In the genomic region with DNA sequence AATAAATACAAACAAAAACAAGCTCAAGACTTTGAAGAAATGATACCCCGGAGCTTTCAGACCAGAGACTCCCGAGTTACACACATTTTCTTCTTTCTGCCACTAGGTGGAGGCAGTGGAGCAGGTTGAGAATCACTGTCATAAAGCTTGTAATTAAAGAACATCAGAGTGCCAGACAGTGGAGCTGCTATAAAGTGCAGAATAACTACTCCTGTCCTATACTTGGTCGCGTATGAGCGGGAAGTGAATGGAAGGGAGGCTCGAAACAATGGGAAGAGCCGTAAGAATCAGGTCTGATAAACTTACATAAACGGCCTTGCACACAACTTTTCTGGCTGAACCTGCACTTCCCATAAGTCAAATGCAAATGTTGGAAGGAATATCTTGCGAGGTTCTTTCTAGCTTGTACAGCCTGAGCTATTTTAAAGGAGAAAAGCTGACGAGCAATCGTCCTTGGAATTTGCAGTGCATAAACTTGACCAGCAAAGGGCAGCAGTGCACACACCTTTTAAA, we compare ENCODE assay signal across 8 cellular contexts.
DNase-seq lines count a peak whose midpoint lies in the region; ATAC-seq and TF ChIP-seq lines count a peak whose summit lies in the region.

No MANE protein-coding gene starts in this region.

- peak overlapping the region in 2 of 4 donors; percentile 23 to 26 for H3K4me3 ChIP-seq in sigmoid colon
- H3K4me3 ChIP-seq in H7 (ENCODE audit: insufficient read depth, low read depth, low read length), result no peak overlapping the region

- H3K9me3 ChIP-seq in sigmoid colon, result no peaks in the 10 kb centered on the region

- DNase-seq in NCI-H524 (lab: John Stamatoyannopoulos, UW) (peak; percentile 24 to 62), NCI-H524 treated with DMSO at 0.1 percent for 48 hours (lab: John Stamatoyannopoulos, UW) (no peak), NCI-H460 (ENCODE audit: extremely low read depth, low read depth) (peak; percentile 66), left ventricle myocardium superior (no peak), sigmoid colon (no peak), H7 (no peak)
- peak; percentile 14 for DNase-seq in activated naive CD8-positive, alpha-beta T cell treated with anti-CD3 and anti-CD28 coated beads for 36 hours

- no peak overlapping the region for H3K4me3 Mint-ChIP-seq in activated naive CD8-positive, alpha-beta T cell treated with anti-CD3 and anti-CD28 coated beads for 36 hours

- no peak for TF ChIP-seq EP300 in sigmoid colon (IDR thresholded peaks at IDR 0.05)

- no peak for TF ChIP-seq POLR2A in sigmoid colon (IDR thresholded peaks at IDR 0.05)

- no peaks in the 10 kb centered on the region for H3K36me3 ChIP-seq in sigmoid colon
- no peaks in the 10 kb centered on the region for H3K36me3 ChIP-seq in H7 (replicated peaks; ENCODE audit: control insufficient read depth, insufficient read depth, low read length)

- 2 to 7% methylated on average over 11 of the region's 11 CpGs for WGBS in sigmoid colon, 2 donors

- H3K27ac Mint-ChIP-seq in activated naive CD8-positive, alpha-beta T cell treated with anti-CD3 and anti-CD28 coated beads for 36 hours, result no peak overlapping the region

- no peaks in the 10 kb centered on the region for H3K36me3 Mint-ChIP-seq in activated naive CD8-positive, alpha-beta T cell treated with anti-CD3 and anti-CD28 coated beads for 36 hours

- H3K27me3 Mint-ChIP-seq in activated naive CD8-positive, alpha-beta T cell treated with anti-CD3 and anti-CD28 coated beads for 36 hours, result peaks cover 6% of the 10 kb centered on the region

- H3K4me1 ChIP-seq in sigmoid colon, result peaks cover 0 to 7% (median 3%) of the 10 kb centered on the region in 4 donors

- H3K9me3 Mint-ChIP-seq in activated naive CD8-positive, alpha-beta T cell treated with anti-CD3 and anti-CD28 coated beads for 36 hours, result no peaks in the 10 kb centered on the region

- intact Hi-C loops in left ventricle myocardium superior (cut with micrococcal nuclease) (no loop called here), sigmoid colon (cut with DNase I) (no loop called here)

- H3K4me1 Mint-ChIP-seq in activated naive CD8-positive, alpha-beta T cell treated with anti-CD3 and anti-CD28 coated beads for 36 hours, result no peaks in the 10 kb centered on the region

- TF ChIP-seq CTCF in sigmoid colon (IDR thresholded peaks at IDR 0.05), result peak; percentile 15 to 82 (median 65)

- ATAC-seq in HG02840 (IDR thresholded peaks at IDR 0.05; ENCODE audit: low FRiP score, unreplicated experiment) (peak; percentile 63), left ventricle myocardium superior (peak; percentile 89)

- H3K27ac ChIP-seq in sigmoid colon, result peak overlapping the region in 1 of 4 donors; percentile 52

- H3K27me3 ChIP-seq in sigmoid colon, result no peaks in the 10 kb centered on the region
- H3K27me3 ChIP-seq in H7 (ENCODE audit: control insufficient read depth, insufficient read depth, low read length), result no peaks in the 10 kb centered on the region

Comparison
In these comparisons a context has a peak if more than half of its experiments do, and no peak if none do; other contexts are left out.
1. DNase-seq: peak in NCI-H524 (2 of 2), NCI-H460 (single experiment) and activated naive CD8-positive, alpha-beta T cell treated with anti-CD3 and anti-CD28 coated beads for 36 hours (single experiment); none in NCI-H524 treated with DMSO at 0.1 percent for 48 hours (single experiment), left ventricle myocardium superior (single experiment), sigmoid colon (single experiment) and H7 (single experiment).